In genomic region chr15:69813881-69814280, GRCh38 we compare ENCODE assay signal across 16 cellular contexts.
DNase-seq lines count a peak whose midpoint lies in the region; ATAC-seq lines count a peak whose summit lies in the region.
"Had no signal": no experiment of that assay in that cellular context is flagged by ENCODE, and none has a peak within 500 bp of the region (broad histone marks: within the 10 kb centered on the region; RNA-seq: fewer than 3 reads in every experiment).

No MANE protein-coding gene starts in this region.

- H3K27me3 Mint-ChIP-seq in activated T-helper 17 cell treated with anti-CD3 and anti-CD28 coated beads, Interleukin-2, amount 50 U/mL, for 72 hours = peaks cover 6% of the 10 kb centered on the region

- peaks cover 5% of the 10 kb centered on the region for H3K4me1 Mint-ChIP-seq in activated T-helper 17 cell treated with anti-CD3 and anti-CD28 coated beads, Interleukin-2, amount 50 U/mL, for 72 hours

- H3K4me3 Mint-ChIP-seq in activated T-helper 17 cell treated with anti-CD3 and anti-CD28 coated beads, Interleukin-2, amount 50 U/mL, for 72 hours = no peak overlapping the region

- no peaks in the 10 kb centered on the region for H3K36me3 Mint-ChIP-seq in activated T-helper 17 cell treated with anti-CD3 and anti-CD28 coated beads, Interleukin-2, amount 50 U/mL, for 72 hours (ENCODE audit: low read depth)

- ATAC-seq in activated T-helper 17 cell treated with anti-CD3 and anti-CD28 coated beads, Interleukin-2, amount 50 U/mL, for 72 hours (replicated peaks) = no peak
- ATAC-seq in GM21619 (IDR thresholded peaks at IDR 0.05; ENCODE audit: unreplicated experiment) = no peak
- ATAC-seq: SK-N-SH treated with all-trans-retinoic acid at 6 μM for 48 hours had no signal

- no peaks in the 10 kb centered on the region for H3K9me3 Mint-ChIP-seq in activated T-helper 17 cell treated with anti-CD3 and anti-CD28 coated beads, Interleukin-2, amount 50 U/mL, for 72 hours

- peak overlapping the region; percentile 59 for H3K27ac Mint-ChIP-seq in activated T-helper 17 cell treated with anti-CD3 and anti-CD28 coated beads, Interleukin-2, amount 50 U/mL, for 72 hours

- peak; percentile 14 for DNase-seq in A172 (ENCODE audit: low spot score)
- peak; percentile 47 for DNase-seq in HT-29 (ENCODE audit: low spot score)
- peak; percentile 57 for DNase-seq in myocyte (ENCODE audit: low read depth)
- DNase-seq in mesenteric fat pad (ENCODE audit: low spot score) = no peak
- no peak for DNase-seq in DMS153 treated with DMSO at 0.1 percent for 48 hours (lab: John Stamatoyannopoulos, UW; ENCODE audit: unreplicated experiment)
- DNase-seq in UCSD-AML1 (lab: John Stamatoyannopoulos, UW; ENCODE audit: unreplicated experiment) = no peak
- DNase-seq: 8988T, HCEC 1CT, NCI-H1436, NCI-H2029 treated with DMSO at 0.1 percent for 48 hours, NCI-H510A, Peyer's patch, SHP77 treated with DMSO at 0.1 percent for 48 hours had no signal

Comparison
In these comparisons a context has a peak if more than half of its experiments do, and no peak if none do; other contexts are left out.
1. DNase-seq: peak in A172 (single experiment), HT-29 (single experiment) and myocyte (single experiment); none in mesenteric fat pad (single experiment), DMS153 treated with DMSO at 0.1 percent for 48 hours (single experiment) and UCSD-AML1 (single experiment).